Comparison of ENCODE assay signal across 20 cellular contexts in genomic region chr7:70669859-70670258, GRCh38.
"Had no signal": no experiment of that assay in that cellular context is flagged by ENCODE, and none has a peak within 500 bp of the region (broad histone marks: within the 10 kb centered on the region; RNA-seq: fewer than 3 reads in every experiment).

No MANE protein-coding gene starts in this region.

- H3K9me3 Mint-ChIP-seq: activated naive CD4-positive, alpha-beta T cell treated with anti-CD3 and anti-CD28 coated beads, Interleukin-2, amount 50 U/mL, for 24 hours; activated T-helper 1 cell treated with anti-CD3 and anti-CD28 coated beads, Interleukin-12 subunit alpha, Interleukin-12 subunit beta, Interleukin-2, Interleukin-4 antibody, amounts not matched to agents 30 ng/mL and 10 ng/mL and 1 ng/mL, durations not matched to agents 14 hours and 24 hours and 36 hours; naive B cell; stimulated activated naive CD8-positive, alpha-beta T cell treated with anti-CD3 and anti-CD28 coated beads, Interleukin-15, Interleukin-2, amounts not matched to agents 100 ng/mL and 50 ng/mL, for 24 hours; WTC11 had no signal

- DNase-seq: activated CD4-positive, alpha-beta T cell treated with anti-CD3 and anti-CD28 coated beads, Interleukin-2, amount 10 ng/mL, durations not matched to agents 24 days and 14 days; amygdala; dorsolateral prefrontal cortex; esophagus squamous epithelium; foreskin fibroblast; left cardiac atrium; midbrain; naive B cell; nucleus accumbens; psoas muscle; right lobe of liver; spleen; stimulated activated CD4-positive, alpha-beta T cell treated with anti-CD3 and anti-CD28 coated beads, Interleukin-1b, Interleukin-23, amount 100 ng/mL, for 48 hours; T-helper 1 cell; upper lobe of right lung had no signal

- H3K36me3 ChIP-seq: esophagus squamous epithelium, right lobe of liver, spleen, upper lobe of right lung had no signal

- H3K4me1 Mint-ChIP-seq: activated CD4-positive, alpha-beta T cell treated with anti-CD3 and anti-CD28 coated beads, Interleukin-2, amount 10 ng/mL, durations not matched to agents 24 days and 14 days; naive B cell had no signal

- H3K27ac Mint-ChIP-seq: activated CD4-positive, alpha-beta T cell treated with anti-CD3 and anti-CD28 coated beads, Interleukin-2, amount 10 ng/mL, durations not matched to agents 24 days and 14 days; activated naive CD4-positive, alpha-beta T cell treated with anti-CD3 and anti-CD28 coated beads, Interleukin-2, amount 50 U/mL, for 24 hours; activated T-helper 1 cell treated with anti-CD3 and anti-CD28 coated beads, Interleukin-12 subunit alpha, Interleukin-12 subunit beta, Interleukin-2, Interleukin-4 antibody, amounts not matched to agents 30 ng/mL and 10 ng/mL and 1 ng/mL, durations not matched to agents 14 hours and 24 hours and 36 hours; stimulated activated naive CD8-positive, alpha-beta T cell treated with anti-CD3 and anti-CD28 coated beads, Interleukin-15, Interleukin-2, amounts not matched to agents 100 ng/mL and 50 ng/mL, for 24 hours; WTC11 had no signal

- H3K4me1 ChIP-seq: upper lobe of right lung had no signal

- H3K36me3 Mint-ChIP-seq: activated naive CD4-positive, alpha-beta T cell treated with anti-CD3 and anti-CD28 coated beads, Interleukin-2, amount 50 U/mL, for 24 hours; WTC11 had no signal

- H3K27me3 ChIP-seq: dorsolateral prefrontal cortex, esophagus squamous epithelium, right lobe of liver, spleen, upper lobe of right lung had no signal

- ATAC-seq: left cardiac atrium, upper lobe of right lung, WTC11 had no signal

- H3K4me3 ChIP-seq: dorsolateral prefrontal cortex, esophagus squamous epithelium, lung, psoas muscle, right lobe of liver, spleen, upper lobe of right lung had no signal

- H3K27ac ChIP-seq: dorsolateral prefrontal cortex, right lobe of liver, upper lobe of right lung had no signal

- H3K27me3 Mint-ChIP-seq: activated naive CD4-positive, alpha-beta T cell treated with anti-CD3 and anti-CD28 coated beads, Interleukin-2, amount 50 U/mL, for 24 hours; naive B cell; stimulated activated naive CD8-positive, alpha-beta T cell treated with anti-CD3 and anti-CD28 coated beads, Interleukin-15, Interleukin-2, amounts not matched to agents 100 ng/mL and 50 ng/mL, for 24 hours had no signal

- H3K4me3 Mint-ChIP-seq: activated CD4-positive, alpha-beta T cell treated with anti-CD3 and anti-CD28 coated beads, Interleukin-2, amount 10 ng/mL, durations not matched to agents 24 days and 14 days; activated naive CD4-positive, alpha-beta T cell treated with anti-CD3 and anti-CD28 coated beads, Interleukin-2, amount 50 U/mL, for 24 hours; activated T-helper 1 cell treated with anti-CD3 and anti-CD28 coated beads, Interleukin-12 subunit alpha, Interleukin-12 subunit beta, Interleukin-2, Interleukin-4 antibody, amounts not matched to agents 30 ng/mL and 10 ng/mL and 1 ng/mL, durations not matched to agents 14 hours and 24 hours and 36 hours; naive B cell; stimulated activated naive CD8-positive, alpha-beta T cell treated with anti-CD3 and anti-CD28 coated beads, Interleukin-15, Interleukin-2, amounts not matched to agents 100 ng/mL and 50 ng/mL, for 24 hours; WTC11 had no signal
